ENCODE assay signal across 29 cellular contexts in genomic region chr1:119438761-119439160, GRCh38. TPM values are rescaled to one million over a fixed set of nuclear protein-coding genes. Genes with fewer than 3 reads are reported as not detected.
DNase-seq lines count a peak whose midpoint lies in the region; ATAC-seq and TF ChIP-seq lines count a peak whose summit lies in the region.
"Had no signal": no experiment of that assay in that cellular context is flagged by ENCODE, and none has a peak within 500 bp of the region (broad histone marks: within the 10 kb centered on the region; RNA-seq: fewer than 3 reads in every experiment).

No MANE protein-coding gene starts in this region.

- no peaks in the 10 kb centered on the region for H3K79me2 ChIP-seq in hepatocyte

- peak overlapping the region in 7 of 11 experiments; percentile 43 to 72 (median 57); a peak in 14 of 22 replicates for H3K4me2 ChIP-seq in BLaER1 treated with 17β-estradiol and CSF1 and Interleukin-3, amounts not matched to agents 10 nM and 100 nM
- peak overlapping the region; percentile 5 for H3K4me2 ChIP-seq in hepatocyte

- WGBS in hepatocyte (ENCODE audit: low lambda C conversion rate, missing lambda C conversion rate): 88% methylated on average over 2 of the region's 2 CpGs

- intact Hi-C loops in left ventricle myocardium superior (cut with micrococcal nuclease): no loop called here
- intact Hi-C loops in left cardiac atrium (cut with DNase I): no loop called here

- H2AFZ ChIP-seq in hepatocyte: no peak overlapping the region

- H3K4me3 ChIP-seq in BLaER1 treated with 17β-estradiol and CSF1 and Interleukin-3, amounts not matched to agents 10 nM and 100 nM: no peak overlapping the region
- H3K4me3 ChIP-seq in hepatocyte: no peak overlapping the region
- H3K4me3 ChIP-seq: GM12878 had no signal

- no peaks in the 10 kb centered on the region for H3K9me3 ChIP-seq in BLaER1 treated with 17β-estradiol and CSF1 and Interleukin-3, amounts not matched to agents 10 nM and 100 nM (replicated peaks in 1 of 11)
- H3K9me3 ChIP-seq in hepatocyte (ENCODE audit: low read depth): no peaks in the 10 kb centered on the region
- H3K9me3 ChIP-seq: BE2C, Caco-2 had no signal

- peaks cover 0 to 13% (median 11%) of the 10 kb centered on the region in 10 experiments; a peak in 14 of 20 replicates for H3K4me1 ChIP-seq in BLaER1 treated with 17β-estradiol and CSF1 and Interleukin-3, amounts not matched to agents 10 nM and 100 nM
- peaks cover 37% of the 10 kb centered on the region for H3K4me1 ChIP-seq in hepatocyte (ENCODE audit: insufficient read depth)
- H3K4me1 ChIP-seq: BE2C, Caco-2 had no signal

- H4K20me1 ChIP-seq in BLaER1 treated with 17β-estradiol and CSF1 and Interleukin-3, amounts not matched to agents 10 nM and 100 nM: no peaks in the 10 kb centered on the region
- no peaks in the 10 kb centered on the region for H4K20me1 ChIP-seq in hepatocyte (ENCODE audit: insufficient read depth, poor library complexity, severe bottlenecking)

- no peak overlapping the region for H3K9ac ChIP-seq in BLaER1 treated with 17β-estradiol and CSF1 and Interleukin-3, amounts not matched to agents 10 nM and 100 nM

- no peaks in the 10 kb centered on the region for H3K36me3 ChIP-seq in BLaER1 treated with 17β-estradiol and CSF1 and Interleukin-3, amounts not matched to agents 10 nM and 100 nM
- no peaks in the 10 kb centered on the region for H3K36me3 ChIP-seq in hepatocyte (replicated peaks; ENCODE audit: insufficient read depth, low read depth)
- H3K36me3 ChIP-seq: BE2C had no signal

- H3K9me2 ChIP-seq in hepatocyte (replicated peaks; ENCODE audit: insufficient read depth): no peaks in the 10 kb centered on the region

- no peaks in the 10 kb centered on the region for H3K27me3 ChIP-seq in BLaER1 treated with 17β-estradiol and CSF1 and Interleukin-3, amounts not matched to agents 10 nM and 100 nM
- H3K27me3 ChIP-seq in hepatocyte: no peaks in the 10 kb centered on the region

- peak; percentile 29 for ATAC-seq in left ventricle myocardium superior
- ATAC-seq in left cardiac atrium: no peak
- no peak for ATAC-seq in GM21390 (IDR thresholded peaks at IDR 0.05; ENCODE audit: unreplicated experiment)
- no peak for ATAC-seq in HG02763 (IDR thresholded peaks at IDR 0.05; ENCODE audit: unreplicated experiment)
- ATAC-seq: GM12878 had no signal

- no peak for TF ChIP-seq CTCF in hepatocyte (IDR thresholded peaks at IDR 0.05; ENCODE audit: poor library complexity)

- H3K27ac ChIP-seq in BLaER1 treated with 17β-estradiol and CSF1 and Interleukin-3, amounts not matched to agents 10 nM and 100 nM: no peak overlapping the region
- H3K27ac ChIP-seq in hepatocyte: peak overlapping the region; percentile 90

- DNase-seq in left ventricle myocardium superior (no peak), left cardiac atrium (no peak), hepatocyte (ENCODE audit: low spot score) (no peak), COR-L47 (lab: John Stamatoyannopoulos, UW) (no peak)
- DNase-seq: 8988T; ACHN; BE2C; C1 segment of cervical spinal cord; Caco-2; Calu3; CD4-positive, alpha-beta memory T cell; CD4-positive, CD25-positive, alpha-beta regulatory T cell; CD8-positive, alpha-beta memory T cell; DMS 273 treated with DMSO at 0.1 percent for 48 hours; DMS153; DMS53; DMS79; DND-41; EL; GDM1 had no signal

RNA-seq across cellular contexts. Expression of gene HSD3B2, which starts 23.8 kb away (rescaled TPM):
- total RNA-seq in left ventricle myocardium superior: not detected
- total RNA-seq in left cardiac atrium: not detected
- 3.4 and 7.3 TPM in 2 replicates for total RNA-seq in hepatocyte
- polyA plus RNA-seq in hepatocyte: 2.2 and 4.6 TPM in 2 replicates
- total RNA-seq: A673; Caco-2; Calu3; CD4-positive, alpha-beta memory T cell; CD4-positive, CD25-positive, alpha-beta regulatory T cell; CD8-positive, alpha-beta memory T cell; Daoy; G401 had no signal
- polyA plus RNA-seq: AG04450; CD14-positive monocyte; CD4-positive, alpha-beta memory T cell; CD4-positive, CD25-positive, alpha-beta regulatory T cell; CD8-positive, alpha-beta memory T cell; GM12878 had no signal
